In the genomic region with DNA sequence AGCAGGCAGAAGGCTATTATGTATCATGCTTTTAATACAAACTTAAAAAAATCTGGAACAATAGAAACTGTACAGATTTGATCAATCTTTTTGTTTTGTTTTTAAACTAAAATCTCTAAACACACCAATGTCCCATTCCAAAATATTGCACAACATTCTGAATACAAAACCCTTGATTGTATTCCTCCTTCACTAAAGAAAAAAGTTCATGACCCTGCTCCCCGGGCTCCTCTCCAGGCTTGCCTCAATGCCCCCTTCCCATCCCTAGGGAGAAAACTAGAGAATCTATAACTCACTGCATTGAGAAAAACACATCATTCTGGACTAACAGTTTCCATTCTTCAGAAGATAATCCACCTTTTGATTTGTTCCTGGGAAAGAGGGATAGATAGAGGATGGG, we compare ENCODE assay signal across 8 cellular contexts. TPM values are rescaled to one million over a fixed set of nuclear protein-coding genes. Genes with fewer than 3 reads are reported as not detected.
DNase-seq lines count a peak whose midpoint lies in the region; ATAC-seq, FAIRE-seq and TF ChIP-seq lines count a peak whose summit lies in the region.
"Not testable (repeated sequence)": the region's sequence is repeated elsewhere in the genome, so short reads cannot be mapped to it uniquely, and the experiment has no call there.

No MANE protein-coding gene starts in this region.

- not testable (repeated sequence) for H3K4me2 ChIP-seq in K562 (ENCODE audit: insufficient read depth, low read length)

- not testable (repeated sequence) for H3K4me1 ChIP-seq in Panc1 (ENCODE audit: control insufficient read depth, insufficient read depth, low read length); K562 (replicated peaks in 1 of 2; ENCODE audit: control insufficient read depth in 2 of 2, insufficient read depth in 2 of 2, low read length in 2 of 2)
- H3K4me1 ChIP-seq in esophagus muscularis mucosa (peaks cover 42 to 70% (median 65%) of the 10 kb centered on the region in 4 donors), sigmoid colon (peaks cover 0 to 40% (median 23%) of the 10 kb centered on the region in 4 donors)

- H3K9ac ChIP-seq in K562 (ENCODE audit: insufficient read depth in 1 of 2, low read depth in 2 of 2, low read length in 2 of 2), result not testable (repeated sequence)

- not testable (repeated sequence) for H3K36me3 ChIP-seq in Panc1 (ENCODE audit: control insufficient read depth, insufficient read depth, low read length)
- peaks cover 39% of the 10 kb centered on the region; the same call in 2 of the 3 replicates for H3K36me3 ChIP-seq in K562 (ENCODE audit: control insufficient read depth, insufficient read depth, low read length)
- peaks cover 27 to 76% (median 71%) of the 10 kb centered on the region in 4 donors for H3K36me3 ChIP-seq in esophagus muscularis mucosa
- H3K36me3 ChIP-seq in sigmoid colon, result peaks cover 24 to 65% (median 34%) of the 10 kb centered on the region in 4 donors

- not testable (repeated sequence) for H3K4me3 ChIP-seq in AG10803 (ENCODE audit: low read length); Panc1 (ENCODE audit: low read depth in 2 of 2, low read length in 2 of 2); K562; esophagus muscularis mucosa; sigmoid colon

- in situ Hi-C loops in Panc1 (cut with HindIII; ENCODE audit: low pct_unique_long_range_greater_than_20kb, low sequenced_read_pairs); K562 (cut with MboI): not testable (repeated sequence)

- not testable (repeated sequence) for H2AFZ ChIP-seq in K562 (ENCODE audit: low read depth, low read length)

- not testable (repeated sequence) for TF ChIP-seq RAD21 in K562 (CRISPR knock-in tag; conservative IDR thresholded peaks at IDR 0.05 in 1 of 2, IDR thresholded peaks at IDR 0.05 in 1 of 2)

- TF ChIP-seq POLR2A in K562 (conservative IDR thresholded peaks at IDR 0.05); esophagus muscularis mucosa (IDR thresholded peaks at IDR 0.05; ENCODE audit: low read depth); sigmoid colon (IDR thresholded peaks at IDR 0.05): not testable (repeated sequence)

- peaks cover 43% of the 10 kb centered on the region for H3K36me3 Mint-ChIP-seq in stimulated activated naive CD8-positive, alpha-beta T cell treated with anti-CD3 and anti-CD28 coated beads, Interleukin-15, Interleukin-2, amounts not matched to agents 100 ng/mL and 50 ng/mL, for 24 hours (ENCODE audit: low read depth)

- TSS peak; percentile 62 for BruUV-seq in Panc1 (replicated peaks; lab: Mats Ljungman, UMichigan)
- BruUV-seq in K562 (replicated peaks; lab: Mats Ljungman, UMichigan), result not testable (repeated sequence)

- FAIRE-seq in K562 (lab: Jason Lieb, UNC), result not testable (repeated sequence)

- POLR2A ChIA-PET in Panc1 (lab: Charles Lee); K562 (lab: Yijun Ruan, JAX): not testable (repeated sequence)

- CTCF ChIA-PET in Panc1 (lab: Charles Lee); K562 (lab: Yijun Ruan, JAX; ENCODE audit: low intra/inter-chr PET ratio): not testable (repeated sequence)

- not testable (repeated sequence) for H3K79me2 ChIP-seq in K562 (ENCODE audit: control insufficient read depth, insufficient read depth, low read length)

- H3K4me1 Mint-ChIP-seq in stimulated activated naive CD8-positive, alpha-beta T cell treated with anti-CD3 and anti-CD28 coated beads, Interleukin-15, Interleukin-2, amounts not matched to agents 100 ng/mL and 50 ng/mL, for 24 hours (ENCODE audit: low read depth), result not testable (repeated sequence)

- not testable (repeated sequence) for H3K9me1 ChIP-seq in K562 (ENCODE audit: control insufficient read depth, insufficient read depth, low read length)

- not testable (repeated sequence) for H3K27ac ChIP-seq in Panc1 (ENCODE audit: low read length); K562 (ENCODE audit: extremely low read depth, low read depth, low read length)
- H3K27ac ChIP-seq in esophagus muscularis mucosa (replicated peaks in 1 of 4) (peak overlapping the region; percentile 13 to 63 (median 48)), layer of hippocampus (ENCODE audit: low read depth, low read length) (peak overlapping the region; percentile 30), sigmoid colon (peak overlapping the region; percentile 3 to 47 (median 35))

- not testable (repeated sequence) for TF ChIP-seq CTCF in AG10803 (conservative IDR thresholded peaks at IDR 0.05; ENCODE audit: low read length); Panc1 (IDR thresholded peaks at IDR 0.05); K562 (IDR thresholded peaks at IDR 0.05 in 2 of 3, conservative IDR thresholded peaks at IDR 0.05 in 1 of 3; ENCODE audit: insufficient read depth in 2 of 3, low read depth in 1 of 3, low read length in 3 of 3); esophagus muscularis mucosa (IDR thresholded peaks at IDR 0.05); sigmoid colon (IDR thresholded peaks at IDR 0.05)

- not testable (repeated sequence) for H4K20me1 ChIP-seq in K562 (replicated peaks; ENCODE audit: control insufficient read depth, insufficient read depth, low read length)

- peak; percentile 32 for DNase-seq in AG10803 (ENCODE audit: low read depth)
- not testable (repeated sequence) for DNase-seq in Panc1 (ENCODE audit: low read depth, low spot score); K562 (ENCODE audit: extremely low read depth in 1 of 4, low spot score in 3 of 4); esophagus muscularis mucosa (ENCODE audit: extremely low spot score); sigmoid colon
- peak; percentile 29 for DNase-seq in foreskin melanocyte

- intact Hi-C loops in Panc1 (cut with micrococcal nuclease; ENCODE audit: unreplicated experiment); K562 (cut with micrococcal nuclease); esophagus muscularis mucosa (cut with DNase I); sigmoid colon (cut with DNase I): not testable (repeated sequence)

- ATAC-seq in Panc1, K562: not testable (repeated sequence)

- not testable (repeated sequence) for TF ChIP-seq EP300 in K562 (IDR thresholded peaks at IDR 0.05; ENCODE audit: low read length); esophagus muscularis mucosa (IDR thresholded peaks at IDR 0.05); sigmoid colon (IDR thresholded peaks at IDR 0.05)

- H3K9me3 ChIP-seq in Panc1 (ENCODE audit: control insufficient read depth, insufficient read depth, low read depth, low read length); K562 (replicated peaks; ENCODE audit: control insufficient read depth, insufficient read depth, low read depth, low read length); esophagus muscularis mucosa; sigmoid colon: not testable (repeated sequence)

- H3K27me3 ChIP-seq in Panc1 (ENCODE audit: control insufficient read depth, insufficient read depth, low read length); K562 (ENCODE audit: control insufficient read depth in 2 of 2, insufficient read depth in 2 of 2, low read length in 2 of 2); esophagus muscularis mucosa; layer of hippocampus (ENCODE audit: control insufficient read depth, insufficient read depth, low read length); sigmoid colon: not testable (repeated sequence)

- H3K27me3 Mint-ChIP-seq in stimulated activated naive CD8-positive, alpha-beta T cell treated with anti-CD3 and anti-CD28 coated beads, Interleukin-15, Interleukin-2, amounts not matched to agents 100 ng/mL and 50 ng/mL, for 24 hours, result not testable (repeated sequence)

- 83% methylated on average over 1 of the region's 1 CpG for WGBS in K562 (ENCODE audit: insufficient coverage, low coverage, missing lambda C conversion rate)
- WGBS in esophagus muscularis mucosa, result 94% methylated on average over 1 of the region's 1 CpG
- 85 to 91% methylated on average over 1 of the region's 1 CpG for WGBS in sigmoid colon, 2 donors

- H3K4me3 Mint-ChIP-seq in stimulated activated naive CD8-positive, alpha-beta T cell treated with anti-CD3 and anti-CD28 coated beads, Interleukin-15, Interleukin-2, amounts not matched to agents 100 ng/mL and 50 ng/mL, for 24 hours, result not testable (repeated sequence)

- H3K9me3 Mint-ChIP-seq in stimulated activated naive CD8-positive, alpha-beta T cell treated with anti-CD3 and anti-CD28 coated beads, Interleukin-15, Interleukin-2, amounts not matched to agents 100 ng/mL and 50 ng/mL, for 24 hours, result not testable (repeated sequence)

- H3K27ac Mint-ChIP-seq in stimulated activated naive CD8-positive, alpha-beta T cell treated with anti-CD3 and anti-CD28 coated beads, Interleukin-15, Interleukin-2, amounts not matched to agents 100 ng/mL and 50 ng/mL, for 24 hours, result peak overlapping the region; percentile 52

RNA-seq across cellular contexts. Expression of a gene that starts 13.1 kb away (rescaled TPM):
- total RNA-seq in Panc1 (2021; ENCODE audit: unreplicated experiment) (43.6 TPM), K562 (2014; rRNA removed) (10.1 and 14.0 TPM in 2 replicates), K562 (2014; rRNA removed; fragmentation: Illumina TruSeq; extraction: Trizol) (5.8 and 5.9 TPM in 2 replicates), K562 (2015; rRNA removed; fragmentation: Illumina TruSeq; extraction: Trizol) (8.0 and 8.4 TPM in 2 replicates), K562 (2021) (17.4 and 20.5 TPM in 2 replicates), esophagus muscularis mucosa (100 to 1,000 TPM in 1 of 4 donors, 10 to 100 TPM in 3; 56.2 to 100 (median 93.0) TPM), sigmoid colon (10 to 100 TPM; 23.2 to 38.2 (median 31.8) TPM)
- 57.2 TPM for polyA plus RNA-seq in Panc1 (2012; ENCODE audit: insufficient read length)
- 12.6 and 28.4 TPM in 2 replicates for total RNA-seq in K562 (2011; cell fraction: chromatin; rRNA removed; ENCODE audit: low replicate concordance)
- 13.4 and 17.7 TPM in 2 replicates for total RNA-seq in K562 (2011; cell fraction: nucleolus; rRNA removed)
- 17.2 and 21.9 TPM in 2 replicates for total RNA-seq in K562 (2011; cell fraction: nucleoplasm; rRNA removed)
- polyA plus RNA-seq in K562 (2011; rRNA removed) (3.6 and 6.7 TPM in 2 replicates), K562 (2014; fragmentation: Illumina TruSeq; extraction: Trizol) (11.6 and 11.8 TPM in 2 replicates), K562 (2014; fragmentation: Nextera tagmentation; extraction: Ambion mirVana) (1 to 10 TPM; 3.3 to 6.2 TPM), K562 (2014; rRNA removed) (7.3 and 7.7 TPM in 2 replicates), sigmoid colon (10 to 100 TPM; 13.2 to 31.9 (median 15.0) TPM)
- polyA plus RNA-seq in K562 (2011; cell fraction: cytosol; rRNA removed), result 5.7 and 7.7 TPM in 2 replicates
- polyA plus RNA-seq in K562 (2011; cell fraction: nucleus; rRNA removed), result 6.8 and 9.9 TPM in 2 replicates
- polyA plus RNA-seq in K562 (2012), result 7.9 and 9.5 TPM in 2 replicates
- polyA minus RNA-seq in K562 (2011; rRNA and poly(A)+ RNA removed), result 5.2 and 5.4 TPM in 2 replicates
- polyA minus RNA-seq in K562 (2011; cell fraction: cytosol; rRNA and poly(A)+ RNA removed), result 8.1 and 9.7 TPM in 2 replicates
- polyA minus RNA-seq in K562 (2011; cell fraction: nucleus; rRNA and poly(A)+ RNA removed), result 3.3 and 3.6 TPM in 2 replicates

RNA-seq across cellular contexts. Expression of a gene that starts 35.0 kb away (rescaled TPM):
- total RNA-seq in Panc1 (2021; ENCODE audit: unreplicated experiment), result 34.9 TPM
- polyA plus RNA-seq in Panc1 (2012; ENCODE audit: insufficient read length), result 30.7 TPM
- total RNA-seq in K562 (2011; cell fraction: chromatin; rRNA removed; ENCODE audit: low replicate concordance), result 13.0 and 18.7 TPM in 2 replicates
- total RNA-seq in K562 (2011; cell fraction: nucleolus; rRNA removed), result 18.2 and 18.6 TPM in 2 replicates
- total RNA-seq in K562 (2011; cell fraction: nucleoplasm; rRNA removed), result 19.8 and 20.8 TPM in 2 replicates
- total RNA-seq in K562 (2014; rRNA removed), result 92.7 and 94.8 TPM in 2 replicates
- 112 and 117 TPM in 2 replicates for total RNA-seq in K562 (2014; rRNA removed; fragmentation: Illumina TruSeq; extraction: Trizol)
- total RNA-seq in K562 (2015; rRNA removed; fragmentation: Illumina TruSeq; extraction: Trizol), result 97.7 and 101 TPM in 2 replicates
- total RNA-seq in K562 (2021), result 69.5 and 73.2 TPM in 2 replicates
- 94.3 and 119 TPM in 2 replicates for polyA plus RNA-seq in K562 (2011; rRNA removed)
- polyA plus RNA-seq in K562 (2011; cell fraction: cytosol; rRNA removed), result 65.2 and 100 TPM in 2 replicates
- 24.5 and 36.1 TPM in 2 replicates for polyA plus RNA-seq in K562 (2011; cell fraction: nucleus; rRNA removed)
- 39.8 and 74.3 TPM in 2 replicates for polyA plus RNA-seq in K562 (2012)
- 101 and 109 TPM in 2 replicates for polyA plus RNA-seq in K562 (2014; fragmentation: Illumina TruSeq; extraction: Trizol)
- 10 to 100 TPM; 14.2 to 30.9 TPM for polyA plus RNA-seq in K562 (2014; fragmentation: Nextera tagmentation; extraction: Ambion mirVana)
- polyA plus RNA-seq in K562 (2014; rRNA removed), result 144 and 150 TPM in 2 replicates
- 45.3 and 47.4 TPM in 2 replicates for polyA minus RNA-seq in K562 (2011; rRNA and poly(A)+ RNA removed)
- polyA minus RNA-seq in K562 (2011; cell fraction: cytosol; rRNA and poly(A)+ RNA removed), result 10.5 and 16.9 TPM in 2 replicates
- polyA minus RNA-seq in K562 (2011; cell fraction: nucleus; rRNA and poly(A)+ RNA removed), result 6.3 and 9.4 TPM in 2 replicates
- 10 to 100 TPM; 36.5 to 46.1 (median 42.2) TPM for total RNA-seq in esophagus muscularis mucosa
- total RNA-seq in sigmoid colon, result 10 to 100 TPM; 31.9 to 54.2 (median 44.4) TPM
- polyA plus RNA-seq in sigmoid colon, result 10 to 100 TPM; 49.2 to 59.6 (median 59.6) TPM

RNA-seq across cellular contexts. Expression of a gene that starts 35.4 kb away (rescaled TPM):
- total RNA-seq in Panc1 (2021; ENCODE audit: unreplicated experiment) (71.5 TPM), K562 (2014; rRNA removed) (84.1 and 116 TPM in 2 replicates), K562 (2014; rRNA removed; fragmentation: Illumina TruSeq; extraction: Trizol) (34.1 and 42.1 TPM in 2 replicates), K562 (2015; rRNA removed; fragmentation: Illumina TruSeq; extraction: Trizol) (52.5 and 53.3 TPM in 2 replicates), K562 (2021) (117 and 119 TPM in 2 replicates), esophagus muscularis mucosa (100 to 1,000 TPM; 141 to 214 (median 166) TPM), sigmoid colon (10 to 100 TPM; 67.3 to 90.3 (median 83.0) TPM)
- polyA plus RNA-seq in Panc1 (2012; ENCODE audit: insufficient read length), result 96.4 TPM
- 66.8 and 134 TPM in 2 replicates for total RNA-seq in K562 (2011; cell fraction: chromatin; rRNA removed; ENCODE audit: low replicate concordance)
- total RNA-seq in K562 (2011; cell fraction: nucleolus; rRNA removed), result 96.2 and 100 TPM in 2 replicates
- total RNA-seq in K562 (2011; cell fraction: nucleoplasm; rRNA removed), result 83.8 and 84.8 TPM in 2 replicates
- polyA plus RNA-seq in K562 (2011; rRNA removed) (17.0 and 41.7 TPM in 2 replicates), K562 (2014; fragmentation: Illumina TruSeq; extraction: Trizol) (109 and 111 TPM in 2 replicates), K562 (2014; fragmentation: Nextera tagmentation; extraction: Ambion mirVana) (10 to 100 TPM; 16.2 to 28.7 TPM), K562 (2014; rRNA removed) (43.2 and 54.6 TPM in 2 replicates), sigmoid colon (100 to 1,000 TPM; 106 to 157 (median 127) TPM)
- 32.6 and 36.3 TPM in 2 replicates for polyA plus RNA-seq in K562 (2011; cell fraction: cytosol; rRNA removed)
- 119 and 126 TPM in 2 replicates for polyA plus RNA-seq in K562 (2011; cell fraction: nucleus; rRNA removed)
- polyA plus RNA-seq in K562 (2012), result 86.0 and 125 TPM in 2 replicates
- 14.8 and 25.3 TPM in 2 replicates for polyA minus RNA-seq in K562 (2011; rRNA and poly(A)+ RNA removed)
- 42.2 and 69.6 TPM in 2 replicates for polyA minus RNA-seq in K562 (2011; cell fraction: cytosol; rRNA and poly(A)+ RNA removed)
- polyA minus RNA-seq in K562 (2011; cell fraction: nucleus; rRNA and poly(A)+ RNA removed), result 39.7 and 49.1 TPM in 2 replicates

RNA-seq across cellular contexts. Expression of a gene that starts 51.7 kb away (rescaled TPM):
- total RNA-seq in Panc1 (2021; ENCODE audit: unreplicated experiment) (7.8 TPM), K562 (2014; rRNA removed) (1.2 and 2.0 TPM in 2 replicates), K562 (2014; rRNA removed; fragmentation: Illumina TruSeq; extraction: Trizol) (0.69 and 0.96 TPM in 2 replicates), K562 (2015; rRNA removed; fragmentation: Illumina TruSeq; extraction: Trizol) (0.68 and 0.76 TPM in 2 replicates), K562 (2021) (1.6 and 2.8 TPM in 2 replicates), esophagus muscularis mucosa (10 to 100 TPM; 19.5 to 47.8 (median 36.6) TPM), sigmoid colon (10 to 100 TPM; 21.3 to 30.3 (median 24.8) TPM)
- polyA plus RNA-seq in Panc1 (2012; ENCODE audit: insufficient read length), result 5.9 TPM
- total RNA-seq in K562 (2011; cell fraction: chromatin; rRNA removed; ENCODE audit: low replicate concordance), result 1.4 and 6.6 TPM in 2 replicates
- total RNA-seq in K562 (2011; cell fraction: nucleolus; rRNA removed), result 2.4 and 2.8 TPM in 2 replicates
- 1.9 and 3.0 TPM in 2 replicates for total RNA-seq in K562 (2011; cell fraction: nucleoplasm; rRNA removed)
- polyA plus RNA-seq in K562 (2011; rRNA removed) (3.1 and 3.2 TPM in 2 replicates), K562 (2014; fragmentation: Illumina TruSeq; extraction: Trizol) (1.8 and 2.1 TPM in 2 replicates), K562 (2014; fragmentation: Nextera tagmentation; extraction: Ambion mirVana) (under 1 TPM; 0.04 to 0.06 TPM), K562 (2014; rRNA removed) (0.90 and 1.4 TPM in 2 replicates), sigmoid colon (10 to 100 TPM; 12.6 to 14.8 (median 14.4) TPM)
- polyA plus RNA-seq in K562 (2011; cell fraction: cytosol; rRNA removed), result 1.4 and 4.5 TPM in 2 replicates
- 4.0 and 5.7 TPM in 2 replicates for polyA plus RNA-seq in K562 (2011; cell fraction: nucleus; rRNA removed)
- 0.30 and 0.72 TPM in 2 replicates for polyA plus RNA-seq in K562 (2012)
- 2.7 and 4.1 TPM in 2 replicates for polyA minus RNA-seq in K562 (2011; rRNA and poly(A)+ RNA removed)
- 0.67 and 1.4 TPM in 2 replicates for polyA minus RNA-seq in K562 (2011; cell fraction: cytosol; rRNA and poly(A)+ RNA removed)
- polyA minus RNA-seq in K562 (2011; cell fraction: nucleus; rRNA and poly(A)+ RNA removed), result 0.67 and 1.2 TPM in 2 replicates
